ENCODE assay signal across 8 cellular contexts in the genomic region with DNA sequence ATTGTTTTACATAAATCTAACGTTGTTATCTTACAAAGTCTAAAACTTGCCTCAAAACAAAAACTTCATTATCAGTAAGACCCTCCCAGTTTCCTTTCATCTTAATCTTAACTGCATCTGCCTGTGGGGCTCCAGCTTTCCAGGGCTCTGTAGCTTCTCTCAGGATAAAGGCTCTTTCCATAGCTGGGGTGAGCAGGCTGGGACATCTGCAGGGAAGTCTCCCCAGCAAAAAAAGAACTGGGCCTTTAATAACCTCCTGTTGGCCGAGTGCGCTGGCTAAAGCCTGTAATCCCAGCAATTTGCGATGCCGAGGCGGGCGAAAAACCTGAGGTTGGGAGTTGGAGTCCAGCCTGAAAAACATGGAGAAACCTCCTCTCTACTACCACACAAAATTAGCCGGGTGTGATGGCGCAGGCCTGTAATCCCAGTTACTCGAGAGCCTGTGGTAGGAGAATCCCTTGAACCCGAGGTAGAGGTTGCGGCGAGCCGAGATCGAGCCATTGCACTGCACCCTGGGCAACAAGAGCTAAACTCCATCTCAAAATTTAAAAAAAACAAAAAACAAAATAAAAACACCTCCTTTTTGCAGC.
DNase-seq lines count a peak whose midpoint lies in the region; ATAC-seq, FAIRE-seq and TF ChIP-seq lines count a peak whose summit lies in the region.

No MANE protein-coding gene starts in this region.

- H3K4me2 ChIP-seq in BLaER1 = peak overlapping the region; percentile 77

- WGBS in pancreas, 2 donors = 64 to 74% methylated on average over 15 of the region's 15 CpGs

- H3K4me3 ChIP-seq in BLaER1 = peak overlapping the region; percentile 91
- peak overlapping the region; percentile 17 for H3K4me3 ChIP-seq in fibroblast of the aortic adventitia (ENCODE audit: low read depth, low read length)
- H3K4me3 ChIP-seq in pancreas = peak overlapping the region in 3 of 4 donors; percentile 30 to 65 (median 35)

- intact Hi-C loops in pancreas (cut with DNase I) = no loop called here

- H3K27me3 ChIP-seq in BLaER1 (no peaks in the 10 kb centered on the region), pancreas (no peaks in the 10 kb centered on the region)

- H3K9ac ChIP-seq in BLaER1 = no peak overlapping the region

- no peak overlapping the region for H3K27ac ChIP-seq in BLaER1
- peak overlapping the region in 3 of 4 donors; percentile 78 to 92 (median 88) for H3K27ac ChIP-seq in pancreas

- TF ChIP-seq CTCF in fibroblast of the aortic adventitia (IDR thresholded peaks at IDR 0.05; ENCODE audit: insufficient read depth, low read length) (no peak), pancreas (IDR thresholded peaks at IDR 0.05) (no peak), GM20000 (IDR thresholded peaks at IDR 0.05; ENCODE audit: extremely low read depth, missing control alignments) (no peak)

- H4K20me1 ChIP-seq in BLaER1 = no peaks in the 10 kb centered on the region

- H3K27ac Mint-ChIP-seq in T-helper 17 cell = no peak overlapping the region
- no peak overlapping the region for H3K27ac Mint-ChIP-seq in T-helper 2 cell treated with Interferon-gamma antibody and Interleukin-4, amounts not matched to agents 5 μg/mL and 100 μg/mL, for 36 hours

- H3K4me1 ChIP-seq in BLaER1 (peaks cover 22% of the 10 kb centered on the region), pancreas (no peaks in the 10 kb centered on the region)

- H3K9me3 ChIP-seq in BLaER1 (peaks cover 57% of the 10 kb centered on the region), T-helper 17 cell (ENCODE audit: control insufficient read depth, low read length, poor library complexity, severe bottlenecking) (no peaks in the 10 kb centered on the region), pancreas (no peaks in the 10 kb centered on the region)

- H3K4me3 Mint-ChIP-seq in T-helper 17 cell = peak overlapping the region; percentile 98
- no peak overlapping the region for H3K4me3 Mint-ChIP-seq in T-helper 2 cell treated with Interferon-gamma antibody and Interleukin-4, amounts not matched to agents 5 μg/mL and 100 μg/mL, for 36 hours

- H3K4me1 Mint-ChIP-seq in T-helper 17 cell = peaks cover 2% of the 10 kb centered on the region
- peaks cover 4% of the 10 kb centered on the region for H3K4me1 Mint-ChIP-seq in T-helper 2 cell treated with Interferon-gamma antibody and Interleukin-4, amounts not matched to agents 5 μg/mL and 100 μg/mL, for 36 hours (ENCODE audit: low read depth)

- H3K36me3 ChIP-seq in BLaER1 = peaks cover 54% of the 10 kb centered on the region
- no peaks in the 10 kb centered on the region for H3K36me3 ChIP-seq in pancreas

- ATAC-seq in T-helper 17 cell = no peak
- ATAC-seq in pancreas = no peak
- ATAC-seq in GM21423 (IDR thresholded peaks at IDR 0.05; ENCODE audit: unreplicated experiment) = no peak
- no peak for ATAC-seq in HG02759 (IDR thresholded peaks at IDR 0.05; ENCODE audit: unreplicated experiment)

- FAIRE-seq in pancreas (lab: Jason Lieb, UNC) = no peak

- H3K27me3 Mint-ChIP-seq in T-helper 17 cell = no peaks in the 10 kb centered on the region
- H3K27me3 Mint-ChIP-seq in T-helper 2 cell treated with Interferon-gamma antibody and Interleukin-4, amounts not matched to agents 5 μg/mL and 100 μg/mL, for 36 hours (ENCODE audit: low read depth) = no peaks in the 10 kb centered on the region

- H3K36me3 Mint-ChIP-seq in T-helper 17 cell (ENCODE audit: low read depth) = no peaks in the 10 kb centered on the region
- peaks cover 46% of the 10 kb centered on the region for H3K36me3 Mint-ChIP-seq in T-helper 2 cell treated with Interferon-gamma antibody and Interleukin-4, amounts not matched to agents 5 μg/mL and 100 μg/mL, for 36 hours (ENCODE audit: low read depth)

- peaks cover 41% of the 10 kb centered on the region for H3K9me3 Mint-ChIP-seq in T-helper 2 cell treated with Interferon-gamma antibody and Interleukin-4, amounts not matched to agents 5 μg/mL and 100 μg/mL, for 36 hours

- no peak for DNase-seq in T-helper 17 cell
- no peak for DNase-seq in fibroblast of the aortic adventitia (ENCODE audit: low read depth)
- DNase-seq in pancreas = peak in 2 of 6 donors; percentile 14 to 36
- DNase-seq in T-helper 2 cell treated with Interferon-gamma antibody and Interleukin-4, amounts not matched to agents 5 μg/mL and 100 μg/mL, for 36 hours (ENCODE audit: low spot score) = no peak
- DNase-seq in GM20000 (ENCODE audit: low spot score) = no peak

Comparison
In these comparisons a context has a peak if more than half of its experiments do, and no peak if none do; other contexts are left out.
1. H3K4me3 ChIP-seq: peak in every context shown above with its lines; median percentile 91 in BLaER1; 35 in pancreas; 17 in fibroblast of the aortic adventitia.